Comparison of ENCODE assay signal across 1 cellular context in genomic region chr5:122845253-122846050, GRCh38.
TF ChIP-seq lines count a peak whose summit lies in the region.

Gene SNX24, plus strand, starts transcription at chr5:122845613. Its CDS starts 21 bp downstream, at chr5:122845634.

TF ChIP-seq in HepG2, 621 proteins besides CTCF, POLR2A, EP300 and RAD21 (continued from another document and continues in another):
- TF ChIP-seq PAX8 (CRISPR knock-in tag; IDR thresholded peaks at IDR 0.05; ENCODE audit: borderline replicate concordance), result no peak
- TF ChIP-seq SNRNP70 (IDR thresholded peaks at IDR 0.05; ENCODE audit: low read depth, low read length), result no peak
- no peak; the same call in 1 of the 2 replicates for TF ChIP-seq NCOR1 (IDR thresholded peaks at IDR 0.05; ENCODE audit: borderline replicate concordance, low read length)
- TF ChIP-seq ZNF432 (CRISPR knock-in tag; IDR thresholded peaks at IDR 0.05; ENCODE audit: borderline replicate concordance), result no peak
- no peak for TF ChIP-seq JDP2 (CRISPR knock-in tag; IDR thresholded peaks at IDR 0.05; ENCODE audit: borderline replicate concordance)
- no peak for TF ChIP-seq KLF9 (CRISPR knock-in tag; IDR thresholded peaks at IDR 0.05; ENCODE audit: low read depth)
- peak; percentile 59 for TF ChIP-seq POLR2AphosphoS5 (IDR thresholded peaks at IDR 0.05; ENCODE audit: low read depth, low read length)
- TF ChIP-seq CERS6 (CRISPR knock-in tag; IDR thresholded peaks at IDR 0.05), result no peak
- no peak for TF ChIP-seq ZNF44 (CRISPR knock-in tag; IDR thresholded peaks at IDR 0.05)
- no peak for TF ChIP-seq TSC22D2 (CRISPR knock-in tag; IDR thresholded peaks at IDR 0.05; ENCODE audit: borderline replicate concordance)
- TF ChIP-seq MTA3 (CRISPR knock-in tag; IDR thresholded peaks at IDR 0.05), result no peak
- no peak for TF ChIP-seq MZF1 (CRISPR knock-in tag; IDR thresholded peaks at IDR 0.05; ENCODE audit: borderline replicate concordance)
- TF ChIP-seq ATRX (CRISPR knock-in tag; IDR thresholded peaks at IDR 0.05; ENCODE audit: borderline replicate concordance), result no peak
- no peak for TF ChIP-seq SMARCC2 (IDR thresholded peaks at IDR 0.05)
- TF ChIP-seq ATF4 (CRISPR knock-in tag; IDR thresholded peaks at IDR 0.05), result no peak
- TF ChIP-seq, protein P1, sequence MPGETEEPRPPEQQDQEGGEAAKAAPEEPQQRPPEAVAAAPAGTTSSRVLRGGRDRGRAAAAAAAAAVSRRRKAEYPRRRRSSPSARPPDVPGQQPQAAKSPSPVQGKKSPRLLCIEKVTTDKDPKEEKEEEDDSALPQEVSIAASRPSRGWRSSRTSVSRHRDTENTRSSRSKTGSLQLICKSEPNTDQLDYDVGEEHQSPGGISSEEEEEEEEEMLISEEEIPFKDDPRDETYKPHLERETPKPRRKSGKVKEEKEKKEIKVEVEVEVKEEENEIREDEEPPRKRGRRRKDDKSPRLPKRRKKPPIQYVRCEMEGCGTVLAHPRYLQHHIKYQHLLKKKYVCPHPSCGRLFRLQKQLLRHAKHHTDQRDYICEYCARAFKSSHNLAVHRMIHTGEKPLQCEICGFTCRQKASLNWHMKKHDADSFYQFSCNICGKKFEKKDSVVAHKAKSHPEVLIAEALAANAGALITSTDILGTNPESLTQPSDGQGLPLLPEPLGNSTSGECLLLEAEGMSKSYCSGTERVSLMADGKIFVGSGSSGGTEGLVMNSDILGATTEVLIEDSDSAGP (CRISPR knock-in tag; IDR thresholded peaks at IDR 0.05; ENCODE audit: borderline replicate concordance), result peak; percentile 78
- 0 out of 2 replicates have a peak, but pooled peaks have one; percentile 38 for TF ChIP-seq MAF1 (CRISPR knock-in tag; IDR thresholded peaks at IDR 0.05; ENCODE audit: borderline replicate concordance)
- peak; percentile 69 for TF ChIP-seq ELF3 (CRISPR knock-in tag; IDR thresholded peaks at IDR 0.05)
- no peak for TF ChIP-seq TBP (CRISPR knock-in tag; IDR thresholded peaks at IDR 0.05)
- TF ChIP-seq NR2F6 (IDR thresholded peaks at IDR 0.05), result no peak
- 0 out of 2 replicates have a peak, but pooled peaks have one; percentile 43 for TF ChIP-seq NR2F6 (CRISPR knock-in tag; IDR thresholded peaks at IDR 0.05)
- TF ChIP-seq ZNF235 (CRISPR knock-in tag; IDR thresholded peaks at IDR 0.05; ENCODE audit: borderline replicate concordance), result no peak
- TF ChIP-seq, protein P2, sequence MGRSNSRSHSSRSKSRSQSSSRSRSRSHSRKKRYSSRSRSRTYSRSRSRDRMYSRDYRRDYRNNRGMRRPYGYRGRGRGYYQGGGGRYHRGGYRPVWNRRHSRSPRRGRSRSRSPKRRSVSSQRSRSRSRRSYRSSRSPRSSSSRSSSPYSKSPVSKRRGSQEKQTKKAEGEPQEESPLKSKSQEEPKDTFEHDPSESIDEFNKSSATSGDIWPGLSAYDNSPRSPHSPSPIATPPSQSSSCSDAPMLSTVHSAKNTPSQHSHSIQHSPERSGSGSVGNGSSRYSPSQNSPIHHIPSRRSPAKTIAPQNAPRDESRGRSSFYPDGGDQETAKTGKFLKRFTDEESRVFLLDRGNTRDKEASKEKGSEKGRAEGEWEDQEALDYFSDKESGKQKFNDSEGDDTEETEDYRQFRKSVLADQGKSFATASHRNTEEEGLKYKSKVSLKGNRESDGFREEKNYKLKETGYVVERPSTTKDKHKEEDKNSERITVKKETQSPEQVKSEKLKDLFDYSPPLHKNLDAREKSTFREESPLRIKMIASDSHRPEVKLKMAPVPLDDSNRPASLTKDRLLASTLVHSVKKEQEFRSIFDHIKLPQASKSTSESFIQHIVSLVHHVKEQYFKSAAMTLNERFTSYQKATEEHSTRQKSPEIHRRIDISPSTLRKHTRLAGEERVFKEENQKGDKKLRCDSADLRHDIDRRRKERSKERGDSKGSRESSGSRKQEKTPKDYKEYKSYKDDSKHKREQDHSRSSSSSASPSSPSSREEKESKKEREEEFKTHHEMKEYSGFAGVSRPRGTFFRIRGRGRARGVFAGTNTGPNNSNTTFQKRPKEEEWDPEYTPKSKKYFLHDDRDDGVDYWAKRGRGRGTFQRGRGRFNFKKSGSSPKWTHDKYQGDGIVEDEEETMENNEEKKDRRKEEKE (IDR thresholded peaks at IDR 0.05), result no peak
- TF ChIP-seq, protein P3, sequence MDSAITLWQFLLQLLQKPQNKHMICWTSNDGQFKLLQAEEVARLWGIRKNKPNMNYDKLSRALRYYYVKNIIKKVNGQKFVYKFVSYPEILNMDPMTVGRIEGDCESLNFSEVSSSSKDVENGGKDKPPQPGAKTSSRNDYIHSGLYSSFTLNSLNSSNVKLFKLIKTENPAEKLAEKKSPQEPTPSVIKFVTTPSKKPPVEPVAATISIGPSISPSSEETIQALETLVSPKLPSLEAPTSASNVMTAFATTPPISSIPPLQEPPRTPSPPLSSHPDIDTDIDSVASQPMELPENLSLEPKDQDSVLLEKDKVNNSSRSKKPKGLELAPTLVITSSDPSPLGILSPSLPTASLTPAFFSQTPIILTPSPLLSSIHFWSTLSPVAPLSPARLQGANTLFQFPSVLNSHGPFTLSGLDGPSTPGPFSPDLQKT (CRISPR knock-in tag; IDR thresholded peaks at IDR 0.05; ENCODE audit: borderline replicate concordance), result no peak
- TF ChIP-seq, protein P4, sequence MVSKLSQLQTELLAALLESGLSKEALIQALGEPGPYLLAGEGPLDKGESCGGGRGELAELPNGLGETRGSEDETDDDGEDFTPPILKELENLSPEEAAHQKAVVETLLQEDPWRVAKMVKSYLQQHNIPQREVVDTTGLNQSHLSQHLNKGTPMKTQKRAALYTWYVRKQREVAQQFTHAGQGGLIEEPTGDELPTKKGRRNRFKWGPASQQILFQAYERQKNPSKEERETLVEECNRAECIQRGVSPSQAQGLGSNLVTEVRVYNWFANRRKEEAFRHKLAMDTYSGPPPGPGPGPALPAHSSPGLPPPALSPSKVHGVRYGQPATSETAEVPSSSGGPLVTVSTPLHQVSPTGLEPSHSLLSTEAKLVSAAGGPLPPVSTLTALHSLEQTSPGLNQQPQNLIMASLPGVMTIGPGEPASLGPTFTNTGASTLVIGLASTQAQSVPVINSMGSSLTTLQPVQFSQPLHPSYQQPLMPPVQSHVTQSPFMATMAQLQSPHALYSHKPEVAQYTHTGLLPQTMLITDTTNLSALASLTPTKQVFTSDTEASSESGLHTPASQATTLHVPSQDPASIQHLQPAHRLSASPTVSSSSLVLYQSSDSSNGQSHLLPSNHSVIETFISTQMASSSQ (IDR thresholded peaks at IDR 0.05; ENCODE audit: low read depth), result no peak
- TF ChIP-seq, protein P4 (CRISPR knock-in tag; IDR thresholded peaks at IDR 0.05; ENCODE audit: borderline replicate concordance), result no peak
- TF ChIP-seq MTF1 (CRISPR knock-in tag; IDR thresholded peaks at IDR 0.05), result no peak
- TF ChIP-seq MTF2 (CRISPR knock-in tag; IDR thresholded peaks at IDR 0.05; ENCODE audit: borderline replicate concordance), result no peak
- no peak for TF ChIP-seq ZNF577 (CRISPR knock-in tag; IDR thresholded peaks at IDR 0.05; ENCODE audit: borderline replicate concordance, low read depth)
- TF ChIP-seq CEBPB (IDR thresholded peaks at IDR 0.05; ENCODE audit: borderline replicate concordance, low read depth, low read length), result no peak
- TF ChIP-seq ATAD3A (CRISPR knock-in tag; IDR thresholded peaks at IDR 0.05), result no peak
- no peak for TF ChIP-seq GPN1 (CRISPR knock-in tag; IDR thresholded peaks at IDR 0.05; ENCODE audit: borderline replicate concordance)
- TF ChIP-seq ZNF556 (CRISPR knock-in tag; IDR thresholded peaks at IDR 0.05; ENCODE audit: borderline replicate concordance), result peak; percentile 72; the same call in 1 of the 2 replicates
- TF ChIP-seq NCOA1 (CRISPR knock-in tag; IDR thresholded peaks at IDR 0.05), result no peak
- TF ChIP-seq ZSCAN9 (CRISPR knock-in tag; IDR thresholded peaks at IDR 0.05; ENCODE audit: borderline replicate concordance), result no peak
- TF ChIP-seq, protein P5, sequence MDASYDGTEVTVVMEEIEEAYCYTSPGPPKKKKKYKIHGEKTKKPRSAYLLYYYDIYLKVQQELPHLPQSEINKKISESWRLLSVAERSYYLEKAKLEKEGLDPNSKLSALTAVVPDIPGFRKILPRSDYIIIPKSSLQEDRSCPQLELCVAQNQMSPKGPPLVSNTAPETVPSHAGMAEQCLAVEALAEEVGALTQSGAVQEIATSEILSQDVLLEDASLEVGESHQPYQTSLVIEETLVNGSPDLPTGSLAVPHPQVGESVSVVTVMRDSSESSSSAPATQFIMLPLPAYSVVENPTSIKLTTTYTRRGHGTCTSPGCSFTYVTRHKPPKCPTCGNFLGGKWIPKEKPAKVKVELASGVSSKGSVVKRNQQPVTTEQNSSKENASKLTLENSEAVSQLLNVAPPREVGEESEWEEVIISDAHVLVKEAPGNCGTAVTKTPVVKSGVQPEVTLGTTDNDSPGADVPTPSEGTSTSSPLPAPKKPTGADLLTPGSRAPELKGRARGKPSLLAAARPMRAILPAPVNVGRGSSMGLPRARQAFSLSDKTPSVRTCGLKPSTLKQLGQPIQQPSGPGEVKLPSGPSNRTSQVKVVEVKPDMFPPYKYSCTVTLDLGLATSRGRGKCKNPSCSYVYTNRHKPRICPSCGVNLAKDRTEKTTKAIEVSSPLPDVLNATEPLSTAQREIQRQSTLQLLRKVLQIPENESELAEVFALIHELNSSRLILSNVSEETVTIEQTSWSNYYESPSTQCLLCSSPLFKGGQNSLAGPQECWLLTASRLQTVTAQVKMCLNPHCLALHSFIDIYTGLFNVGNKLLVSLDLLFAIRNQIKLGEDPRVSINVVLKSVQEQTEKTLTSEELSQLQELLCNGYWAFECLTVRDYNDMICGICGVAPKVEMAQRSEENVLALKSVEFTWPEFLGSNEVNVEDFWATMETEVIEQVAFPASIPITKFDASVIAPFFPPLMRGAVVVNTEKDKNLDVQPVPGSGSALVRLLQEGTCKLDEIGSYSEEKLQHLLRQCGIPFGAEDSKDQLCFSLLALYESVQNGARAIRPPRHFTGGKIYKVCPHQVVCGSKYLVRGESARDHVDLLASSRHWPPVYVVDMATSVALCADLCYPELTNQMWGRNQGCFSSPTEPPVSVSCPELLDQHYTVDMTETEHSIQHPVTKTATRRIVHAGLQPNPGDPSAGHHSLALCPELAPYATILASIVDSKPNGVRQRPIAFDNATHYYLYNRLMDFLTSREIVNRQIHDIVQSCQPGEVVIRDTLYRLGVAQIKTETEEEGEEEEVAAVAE (CRISPR knock-in tag; IDR thresholded peaks at IDR 0.05; ENCODE audit: borderline replicate concordance), result no peak
- TF ChIP-seq ZNF564 (CRISPR knock-in tag; IDR thresholded peaks at IDR 0.05), result 0 out of 2 replicates have a peak, but pooled peaks have one; percentile 49
- no peak for TF ChIP-seq PHB2 (IDR thresholded peaks at IDR 0.05; ENCODE audit: partially characterized antibody)
- TF ChIP-seq BRF2 (CRISPR knock-in tag; IDR thresholded peaks at IDR 0.05), result no peak
- no peak; the same call in 1 of the 2 replicates for TF ChIP-seq MTA1 (CRISPR knock-in tag; IDR thresholded peaks at IDR 0.05; ENCODE audit: borderline replicate concordance)
- peak in 1 of 2 experiments; percentile 45; a peak in 1 of 4 replicates for TF ChIP-seq KLF16 (CRISPR knock-in tag; IDR thresholded peaks at IDR 0.05)
- TF ChIP-seq, protein P6, sequence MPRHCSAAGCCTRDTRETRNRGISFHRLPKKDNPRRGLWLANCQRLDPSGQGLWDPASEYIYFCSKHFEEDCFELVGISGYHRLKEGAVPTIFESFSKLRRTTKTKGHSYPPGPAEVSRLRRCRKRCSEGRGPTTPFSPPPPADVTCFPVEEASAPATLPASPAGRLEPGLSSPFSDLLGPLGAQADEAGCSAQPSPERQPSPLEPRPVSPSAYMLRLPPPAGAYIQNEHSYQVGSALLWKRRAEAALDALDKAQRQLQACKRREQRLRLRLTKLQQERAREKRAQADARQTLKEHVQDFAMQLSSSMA (CRISPR knock-in tag; IDR thresholded peaks at IDR 0.05), result no peak
- TF ChIP-seq PRPF4 (IDR thresholded peaks at IDR 0.05; ENCODE audit: low read depth, low read length, poor library complexity, severe bottlenecking), result no peak
